ENCODE assay signal across 27 cellular contexts in the genomic region with DNA sequence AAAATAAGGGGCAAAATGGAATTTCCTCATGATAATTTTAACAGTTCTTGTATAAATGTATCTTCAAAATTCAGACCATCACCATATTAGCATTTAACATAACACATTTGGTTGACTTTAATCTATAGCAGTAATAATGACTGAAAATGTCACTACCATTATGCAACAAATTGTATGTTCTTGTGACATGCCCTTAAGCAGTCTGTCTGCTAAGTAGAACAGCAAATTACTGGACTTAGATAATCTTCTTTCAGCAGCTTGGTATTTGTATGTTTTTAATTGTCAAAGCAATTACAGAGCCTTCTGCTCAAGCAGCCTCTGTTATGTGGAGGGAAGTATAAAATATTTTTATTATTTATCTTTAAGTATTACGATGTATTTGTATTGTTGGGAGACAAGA.
"Had no signal": no experiment of that assay in that cellular context is flagged by ENCODE, and none has a peak within 500 bp of the region (broad histone marks: within the 10 kb centered on the region; RNA-seq: fewer than 3 reads in every experiment).

No MANE protein-coding gene starts in this region.

- H3K9me3 ChIP-seq: neutrophil, psoas muscle, right lobe of liver, transverse colon, upper lobe of left lung, vagina had no signal

- H3K36me3 ChIP-seq: left ventricle myocardium inferior, neural progenitor cell, neutrophil, right atrium auricular region, right lobe of liver, transverse colon, upper lobe of left lung, vagina had no signal

- H3K27me3 ChIP-seq: neural progenitor cell, neutrophil, right atrium auricular region, right lobe of liver, transverse colon, upper lobe of left lung, vagina had no signal

- H3K4me3 ChIP-seq: left ventricle myocardium inferior, lung, neural progenitor cell, psoas muscle, right atrium auricular region, right lobe of liver, smooth muscle cell, transverse colon, upper lobe of left lung, vagina had no signal

- H3K27me3 Mint-ChIP-seq: naive B cell; stimulated activated memory B cell treated with anti-CD40 and anti-IgM and Interleukin-4, amounts not matched to agents 10 μg/mL and 1 μg/mL and 100 μg/mL, for 72 hours; stimulated activated naive CD8-positive, alpha-beta T cell treated with anti-CD3 and anti-CD28 coated beads, Interleukin-15, amount 100 ng/mL, for 72 hours had no signal

- H3K9ac ChIP-seq: neural progenitor cell, parathyroid adenoma had no signal

- H2AFZ ChIP-seq: neural progenitor cell, parathyroid adenoma had no signal

- ATAC-seq: natural killer cell; psoas muscle; right lobe of liver; stimulated activated memory B cell treated with anti-CD40 and anti-IgM and Interleukin-4, amounts not matched to agents 10 μg/mL and 1 μg/mL and 100 μg/mL, for 72 hours; stimulated activated naive CD8-positive, alpha-beta T cell treated with anti-CD3 and anti-CD28 coated beads, Interleukin-15, amount 100 ng/mL, for 72 hours had no signal

- H3K4me1 Mint-ChIP-seq: mesothelial cell of epicardium; naive B cell; natural killer cell; nephron progenitor cell; neural progenitor cell; stimulated activated memory B cell treated with anti-CD40 and anti-IgM and Interleukin-4, amounts not matched to agents 10 μg/mL and 1 μg/mL and 100 μg/mL, for 72 hours; stimulated activated naive CD8-positive, alpha-beta T cell treated with anti-CD3 and anti-CD28 coated beads, Interleukin-15, amount 100 ng/mL, for 72 hours had no signal

- H3K4me2 ChIP-seq: neural progenitor cell, smooth muscle cell had no signal

- H3K4me1 ChIP-seq: left ventricle myocardium inferior, neural progenitor cell, parathyroid adenoma, psoas muscle, right atrium auricular region, right lobe of liver, transverse colon, upper lobe of left lung, vagina had no signal

- H3K79me2 ChIP-seq: parathyroid adenoma had no signal

- DNase-seq: islet precursor cell; left ventricle myocardium inferior; mesendoderm; naive B cell; natural killer cell; nephron progenitor cell; occipital lobe; psoas muscle; right lobe of liver; stimulated activated CD4-positive, alpha-beta T cell treated with anti-CD3 and anti-CD28 coated beads, Interleukin-1b, Interleukin-23, amount 100 ng/mL, for 48 hours; stimulated activated CD4-positive, alpha-beta T cell treated with anti-CD3 and anti-CD28 coated beads, Interleukin-2, amount 100 ng/mL, for 48 hours; stimulated activated CD4-positive, alpha-beta T cell treated with anti-CD3 and anti-CD28 coated beads, Interleukin-4, amount 100 ng/mL, for 4 hours; stimulated activated CD8-positive, alpha-beta memory T cell treated with anti-CD3 and anti-CD28 coated beads, Interleukin-4, amount 100 ng/mL, for 48 hours; stimulated activated naive CD4-positive, alpha-beta T cell treated with Interleukin-2 at 50 U/mL for 16 hours; stimulated activated naive CD8-positive, alpha-beta T cell treated with anti-CD3 and anti-CD28 coated beads, Interleukin-15, amount 100 ng/mL, for 72 hours; substantia nigra; transverse colon; upper lobe of left lung had no signal

- H3K4me3 Mint-ChIP-seq: mesothelial cell of epicardium; naive B cell; natural killer cell; nephron progenitor cell; neural progenitor cell; stimulated activated memory B cell treated with anti-CD40 and anti-IgM and Interleukin-4, amounts not matched to agents 10 μg/mL and 1 μg/mL and 100 μg/mL, for 72 hours; stimulated activated naive CD8-positive, alpha-beta T cell treated with anti-CD3 and anti-CD28 coated beads, Interleukin-15, amount 100 ng/mL, for 72 hours had no signal

- H3K27ac Mint-ChIP-seq: mesothelial cell of epicardium; naive B cell; natural killer cell; nephron progenitor cell; neural progenitor cell; stimulated activated memory B cell treated with anti-CD40 and anti-IgM and Interleukin-4, amounts not matched to agents 10 μg/mL and 1 μg/mL and 100 μg/mL, for 72 hours; stimulated activated naive CD8-positive, alpha-beta T cell treated with anti-CD3 and anti-CD28 coated beads, Interleukin-15, amount 100 ng/mL, for 72 hours had no signal

- H3K27ac ChIP-seq: left ventricle myocardium inferior, neural progenitor cell, neutrophil, parathyroid adenoma, psoas muscle, right atrium auricular region, right lobe of liver, transverse colon, upper lobe of left lung, vagina had no signal

- H3K36me3 Mint-ChIP-seq: mesothelial cell of epicardium; naive B cell; neural progenitor cell; stimulated activated memory B cell treated with anti-CD40 and anti-IgM and Interleukin-4, amounts not matched to agents 10 μg/mL and 1 μg/mL and 100 μg/mL, for 72 hours had no signal
